8 cellular contexts compared by ENCODE assay signal in genomic region chr3:41198526-41198925, GRCh38. TPM values are rescaled to one million over a fixed set of nuclear protein-coding genes. Genes with fewer than 3 reads are reported as not detected.
DNase-seq lines count a peak whose midpoint lies in the region; ATAC-seq and TF ChIP-seq lines count a peak whose summit lies in the region.

No MANE protein-coding gene starts in this region.

- H3K27ac ChIP-seq in MM.1S (ENCODE audit: low read length) (no peak overlapping the region), prostate gland (peak overlapping the region; percentile 97 to 99)

- H3K36me3 ChIP-seq in MM.1S (replicated peaks; ENCODE audit: insufficient read depth, low read length) (no peaks in the 10 kb centered on the region), prostate gland (no peaks in the 10 kb centered on the region)

- DNase-seq in NCI-H526 treated with DMSO at 0.1 percent for 48 hours (lab: John Stamatoyannopoulos, UW), result peak; percentile 16
- DNase-seq in NCI-H526 (lab: John Stamatoyannopoulos, UW), result no peak
- peak; percentile 23 for DNase-seq in MM.1S
- DNase-seq in left cardiac atrium, result peak; percentile 62
- DNase-seq in prostate gland (ENCODE audit: low spot score), result peak; percentile 39
- DNase-seq in amniotic stem cell (lab: John Stamatoyannopoulos, UW), result no peak

- H3K9ac ChIP-seq in MM.1S (ENCODE audit: low read length), result peak overlapping the region; percentile 89

- ATAC-seq in left cardiac atrium (no peak), HG02970 (IDR thresholded peaks at IDR 0.05; ENCODE audit: low FRiP score, unreplicated experiment) (no peak)

- H3K27ac Mint-ChIP-seq in activated naive CD4-positive, alpha-beta T cell treated with anti-CD3 and anti-CD28 coated beads, Interleukin-2, amount 50 U/mL, for 24 hours, result peak overlapping the region; percentile 95

- peak overlapping the region; percentile 91 for H3K4me3 Mint-ChIP-seq in activated naive CD4-positive, alpha-beta T cell treated with anti-CD3 and anti-CD28 coated beads, Interleukin-2, amount 50 U/mL, for 24 hours

- intact Hi-C loops in left cardiac atrium (cut with DNase I), result loop anchor here in 1 of 2 donors (5.0 kb wide), 3 partner anchors 81 to 226 kb away; no protein-coding TSS in a partner anchor
- intact Hi-C loops in prostate gland (cut with DNase I), result loop anchor here (5.0 to 10.0 kb wide), 2 partner anchors 484 to 616 kb away; no protein-coding TSS in a partner anchor

- no peaks in the 10 kb centered on the region for H3K27me3 ChIP-seq in MM.1S (replicated peaks; ENCODE audit: insufficient read depth, low read length)
- no peaks in the 10 kb centered on the region for H3K27me3 ChIP-seq in prostate gland (replicated peaks; ENCODE audit: insufficient read depth)

- peaks cover 18% of the 10 kb centered on the region for H3K4me1 ChIP-seq in MM.1S (ENCODE audit: low read length)
- H3K4me1 ChIP-seq in prostate gland (replicated peaks), result no peaks in the 10 kb centered on the region

- H3K9me3 ChIP-seq in MM.1S (replicated peaks; ENCODE audit: insufficient read depth, low read length) (no peaks in the 10 kb centered on the region), prostate gland (no peaks in the 10 kb centered on the region)

- no peaks in the 10 kb centered on the region for H3K36me3 Mint-ChIP-seq in activated naive CD4-positive, alpha-beta T cell treated with anti-CD3 and anti-CD28 coated beads, Interleukin-2, amount 50 U/mL, for 24 hours

- H3K4me1 Mint-ChIP-seq in activated naive CD4-positive, alpha-beta T cell treated with anti-CD3 and anti-CD28 coated beads, Interleukin-2, amount 50 U/mL, for 24 hours, result peaks cover 30% of the 10 kb centered on the region

- H3K9me3 Mint-ChIP-seq in activated naive CD4-positive, alpha-beta T cell treated with anti-CD3 and anti-CD28 coated beads, Interleukin-2, amount 50 U/mL, for 24 hours, result no peaks in the 10 kb centered on the region

- peaks cover 39% of the 10 kb centered on the region for H3K79me2 ChIP-seq in MM.1S (ENCODE audit: low read length)

- TF ChIP-seq CTCF in MM.1S (IDR thresholded peaks at IDR 0.05; ENCODE audit: low read length) (no peak), prostate gland (IDR thresholded peaks at IDR 0.05) (no peak)

- H3K27me3 Mint-ChIP-seq in activated naive CD4-positive, alpha-beta T cell treated with anti-CD3 and anti-CD28 coated beads, Interleukin-2, amount 50 U/mL, for 24 hours, result peaks cover 2% of the 10 kb centered on the region

- TF ChIP-seq POLR2A in prostate gland (IDR thresholded peaks at IDR 0.05), result no peak

- 14% methylated on average over 12 of the region's 20 CpGs for WGBS in prostate gland

- no peaks in the 10 kb centered on the region for H3K9me2 ChIP-seq in MM.1S (replicated peaks; ENCODE audit: insufficient read depth, low read length)

- H3K4me3 ChIP-seq in MM.1S (ENCODE audit: low read length) (peak overlapping the region; percentile 97), prostate gland (peak overlapping the region; percentile 90 to 96)

- H3K4me2 ChIP-seq in MM.1S (ENCODE audit: low read depth, low read length), result peak overlapping the region; percentile 67

- peaks cover 30% of the 10 kb centered on the region for H4K20me1 ChIP-seq in MM.1S (ENCODE audit: insufficient read depth, low read length)

- peaks cover 4% of the 10 kb centered on the region; the same call in 1 of the 2 replicates for H3F3A ChIP-seq in MM.1S (ENCODE audit: insufficient read depth, low read length)

- H2AFZ ChIP-seq in MM.1S (ENCODE audit: low read length), result peak overlapping the region; percentile 88

RNA-seq across cellular contexts. Expression of gene CTNNB1, which starts 0.8 kb away (rescaled TPM):
- total RNA-seq in left cardiac atrium, result 100 to 1,000 TPM; 169 to 207 TPM
- 100 to 1,000 TPM; 405 to 467 TPM for total RNA-seq in prostate gland

Comparison
In these comparisons a context has a peak if more than half of its experiments do, and no peak if none do; other contexts are left out.
1. DNase-seq: peak in NCI-H526 treated with DMSO at 0.1 percent for 48 hours (single experiment), MM.1S (single experiment), left cardiac atrium (single experiment) and prostate gland (single experiment); none in NCI-H526 (0 of 2) and amniotic stem cell (single experiment).